25 cellular contexts compared by ENCODE assay signal in genomic region chr1:148357037-148357436, GRCh38.
"Had no signal": no experiment of that assay in that cellular context is flagged by ENCODE, and none has a peak within 500 bp of the region (broad histone marks: within the 10 kb centered on the region; RNA-seq: fewer than 3 reads in every experiment).

No MANE protein-coding gene starts in this region.

- H3K36me3 Mint-ChIP-seq: mesothelial cell of epicardium, naive B cell, natural killer cell, neural progenitor cell had no signal

- DNase-seq: hypothalamus; islet precursor cell; left ventricle myocardium inferior; mesendoderm; naive B cell; natural killer cell; nephron progenitor cell; occipital lobe; ovary; right lobe of liver; stimulated activated CD4-positive, alpha-beta T cell treated with anti-CD3 and anti-CD28 coated beads, Interleukin-12 subunit alpha, Interleukin-12 subunit beta, amount 100 ng/mL, for 4 hours; stimulated activated CD4-positive, alpha-beta T cell treated with anti-CD3 and anti-CD28 coated beads, Interleukin-15, amount 100 ng/mL, for 24 hours; stimulated activated CD4-positive, alpha-beta T cell treated with anti-CD3 and anti-CD28 coated beads, Interleukin-2, amount 100 ng/mL, for 24 hours; stimulated activated CD4-positive, alpha-beta T cell treated with anti-CD3 and anti-CD28 coated beads, Interleukin-4, amount 100 ng/mL, for 1 hour; stimulated activated naive CD4-positive, alpha-beta T cell; stimulated activated naive CD8-positive, alpha-beta T cell treated with anti-CD3 and anti-CD28 coated beads, Interleukin-15, amount 100 ng/mL, for 72 hours; substantia nigra; upper lobe of left lung had no signal

- H3K27ac ChIP-seq: left ventricle myocardium inferior, neural progenitor cell, neutrophil, ovary, right atrium auricular region, right lobe of liver, tibial nerve, upper lobe of left lung, vagina had no signal

- ATAC-seq: natural killer cell; right lobe of liver; stimulated activated naive CD8-positive, alpha-beta T cell treated with anti-CD3 and anti-CD28 coated beads, Interleukin-15, amount 100 ng/mL, for 72 hours had no signal

- H3K9me3 Mint-ChIP-seq: mesothelial cell of epicardium; naive B cell; natural killer cell; stimulated activated naive CD8-positive, alpha-beta T cell treated with anti-CD3 and anti-CD28 coated beads, Interleukin-15, amount 100 ng/mL, for 72 hours had no signal

- H3K27ac Mint-ChIP-seq: mesothelial cell of epicardium; naive B cell; natural killer cell; nephron progenitor cell; neural progenitor cell; progenitor cell of endocrine pancreas; stimulated activated naive CD8-positive, alpha-beta T cell treated with anti-CD3 and anti-CD28 coated beads, Interleukin-15, amount 100 ng/mL, for 72 hours had no signal

- H3K4me3 Mint-ChIP-seq: mesothelial cell of epicardium; natural killer cell; nephron progenitor cell; neural progenitor cell; stimulated activated naive CD8-positive, alpha-beta T cell treated with anti-CD3 and anti-CD28 coated beads, Interleukin-15, amount 100 ng/mL, for 72 hours had no signal
